13 cellular contexts compared by ENCODE assay signal in the genomic region with DNA sequence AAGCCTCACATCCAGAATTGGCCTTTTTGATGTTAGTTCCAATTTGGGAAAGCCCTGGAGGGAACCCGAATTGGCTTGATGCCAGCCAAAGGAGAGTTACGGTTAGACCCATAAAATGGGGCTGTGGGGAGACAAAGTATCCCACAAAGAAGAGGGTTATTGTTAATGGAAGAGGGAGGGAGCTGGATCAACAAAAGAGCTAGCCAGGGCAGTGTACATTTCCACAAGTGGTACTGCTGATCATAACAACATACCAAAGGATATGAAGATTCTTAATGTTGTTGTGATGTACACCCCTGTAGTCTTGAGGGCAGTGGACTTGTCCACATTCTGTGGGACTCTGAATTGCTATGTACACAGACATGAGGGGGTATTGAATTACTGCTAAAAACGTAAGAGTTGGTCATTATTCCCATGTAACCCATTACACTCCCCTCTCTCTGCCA. TPM values are rescaled to one million over a fixed set of nuclear protein-coding genes. Genes with fewer than 3 reads are reported as not detected.
A peak's percentile ranks its signal among the peaks of the same experiment; 100 is the strongest.
DNase-seq lines count a peak whose midpoint lies in the region; ATAC-seq and TF ChIP-seq lines count a peak whose summit lies in the region.
"Had no signal": no experiment of that assay in that cellular context is flagged by ENCODE, and none has a peak within 500 bp of the region (broad histone marks: within the 10 kb centered on the region; RNA-seq: fewer than 3 reads in every experiment).

No MANE protein-coding gene starts in this region.

- no peak overlapping the region for H3K4me3 ChIP-seq in Panc1 (ENCODE audit: low read depth in 2 of 2, low read length in 2 of 2)
- H3K4me3 ChIP-seq: gastrocnemius medialis had no signal

- intact Hi-C loops in Panc1 (cut with micrococcal nuclease; ENCODE audit: unreplicated experiment): no loop called here

- peak overlapping the region; percentile 74 for H3K4me3 Mint-ChIP-seq in glutamatergic neuron (ENCODE audit: unreplicated experiment)

- H3K36me3 ChIP-seq in Panc1 (ENCODE audit: control insufficient read depth, insufficient read depth, low read length): peaks cover 6% of the 10 kb centered on the region; the same call in 1 of the 2 replicates
- H3K36me3 ChIP-seq: gastrocnemius medialis had no signal

- peaks cover 40% of the 10 kb centered on the region for H3K4me1 ChIP-seq in Panc1 (ENCODE audit: control insufficient read depth, insufficient read depth, low read length)

- peak; percentile 24 for DNase-seq in AG08396 (ENCODE audit: low spot score)
- peak; percentile 93 for DNase-seq in NCI-H1105 (lab: John Stamatoyannopoulos, UW)
- DNase-seq in Panc1 (ENCODE audit: low read depth, low spot score): no peak
- peak; percentile 59 for DNase-seq in glutamatergic neuron
- no peak for DNase-seq in activated gamma-delta T cell treated with Interleukin-2 at 50 U/mL for 16 hours
- no peak for DNase-seq in glomerular visceral epithelial cell (ENCODE audit: extremely low spot score)
- no peak for DNase-seq in LoVo (ENCODE audit: low spot score)
- no peak for DNase-seq in iPS-NIHi7 (ENCODE audit: extremely low spot score)
- DNase-seq: activated CD4-positive, CD25-positive, alpha-beta regulatory T cell treated with anti-CD3 and anti-CD28 coated beads, Interleukin-2, amount 50 U/mL, for 72 hours; activated gamma-delta T cell; gastrocnemius medialis; GF-D8; Right ventricle myocardium superior had no signal

- H3K9me3 ChIP-seq in Panc1 (ENCODE audit: control insufficient read depth, insufficient read depth, low read depth, low read length): no peaks in the 10 kb centered on the region
- H3K9me3 ChIP-seq: gastrocnemius medialis had no signal

- peaks cover 15% of the 10 kb centered on the region for H3K27me3 Mint-ChIP-seq in glutamatergic neuron (ENCODE audit: unreplicated experiment)

- in situ Hi-C loops in Panc1 (cut with HindIII; ENCODE audit: low pct_unique_long_range_greater_than_20kb, low sequenced_read_pairs): no loop called here

- H3K9me3 Mint-ChIP-seq in glutamatergic neuron (ENCODE audit: unreplicated experiment): peaks cover 8% of the 10 kb centered on the region

- CTCF ChIA-PET in Panc1 (lab: Charles Lee): no interaction called here

- peaks cover 41% of the 10 kb centered on the region for H3K4me1 Mint-ChIP-seq in glutamatergic neuron (ENCODE audit: low read depth, unreplicated experiment)

- no peak for TF ChIP-seq CTCF in Panc1 (IDR thresholded peaks at IDR 0.05)
- TF ChIP-seq CTCF in glutamatergic neuron (IDR thresholded peaks at IDR 0.05; ENCODE audit: partially characterized antibody, unreplicated experiment): no peak

- peak overlapping the region; percentile 29 for H3K27ac ChIP-seq in Panc1 (ENCODE audit: low read length)
- H3K27ac ChIP-seq: gastrocnemius medialis had no signal

- ATAC-seq in Panc1: no peak
- ATAC-seq: gastrocnemius medialis had no signal

- BruUV-seq in Panc1 (replicated peaks; lab: Mats Ljungman, UMichigan): no TSS peak

- POLR2A ChIA-PET in Panc1 (lab: Charles Lee): no interaction called here

- H3K27me3 ChIP-seq in Panc1 (ENCODE audit: control insufficient read depth, insufficient read depth, low read length): no peaks in the 10 kb centered on the region
- H3K27me3 ChIP-seq: gastrocnemius medialis had no signal

- peak overlapping the region; percentile 92 for H3K27ac Mint-ChIP-seq in glutamatergic neuron (ENCODE audit: unreplicated experiment)

- H3K36me3 Mint-ChIP-seq in glutamatergic neuron (ENCODE audit: unreplicated experiment): no peaks in the 10 kb centered on the region

RNA-seq across cellular contexts. Expression of gene TANC1, which starts 5.1 kb away (rescaled TPM):
- total RNA-seq in Panc1 (2021; ENCODE audit: unreplicated experiment) (44.3 TPM), glutamatergic neuron (ENCODE audit: unreplicated experiment) (14.9 TPM)
- polyA plus RNA-seq in Panc1 (2012; ENCODE audit: insufficient read length): 28.6 TPM

Comparison
In these comparisons a context has a peak if more than half of its experiments do, and no peak if none do; other contexts are left out.
1. DNase-seq: peak in AG08396 (single experiment), NCI-H1105 (single experiment) and glutamatergic neuron (single experiment); none in Panc1 (single experiment), activated gamma-delta T cell treated with Interleukin-2 at 50 U/mL for 16 hours (single experiment), glomerular visceral epithelial cell (single experiment), LoVo (single experiment) and iPS-NIHi7 (single experiment).